In genomic region chr16:588889-589657, GRCh38 we compare ENCODE assay signal across 1 cellular context.
TF ChIP-seq lines count a peak whose summit lies in the region.

No MANE protein-coding gene starts in this region.

TF ChIP-seq in HEK293, 187 proteins besides CTCF, POLR2A, EP300 and RAD21 (continued from another document and continues in another):
- peak; percentile 34; the same call in 1 of the 2 replicates for TF ChIP-seq ZBTB44 (tag by site-specific recombination; IDR thresholded peaks at IDR 0.05)
- TF ChIP-seq SP7 (tag by site-specific recombination; IDR thresholded peaks at IDR 0.05), result no peak
- TF ChIP-seq ZNF302 (tag by site-specific recombination; IDR thresholded peaks at IDR 0.05; ENCODE audit: low read depth), result no peak
- no peak for TF ChIP-seq ZNF366 (tag by site-specific recombination; conservative IDR thresholded peaks at IDR 0.05)
- no peak for TF ChIP-seq ZNF521 (tag by site-specific recombination; IDR thresholded peaks at IDR 0.05)
- no peak for TF ChIP-seq ZNF544 (tag by site-specific recombination; IDR thresholded peaks at IDR 0.05)
- TF ChIP-seq ZNF48 (tag by site-specific recombination; IDR thresholded peaks at IDR 0.05), result no peak
- no peak for TF ChIP-seq ZNF350 (tag by site-specific recombination; IDR thresholded peaks at IDR 0.05)
- TF ChIP-seq ZSCAN23 (tag by site-specific recombination; IDR thresholded peaks at IDR 0.05), result no peak
- no peak for TF ChIP-seq SETDB1 (IDR thresholded peaks at IDR 0.05; ENCODE audit: insufficient read length, low read length)
- no peak for TF ChIP-seq ZNF174 (tag by site-specific recombination; IDR thresholded peaks at IDR 0.05)
- peak; percentile 99 for TF ChIP-seq ZBTB17 (tag by site-specific recombination; IDR thresholded peaks at IDR 0.05)
- no peak for TF ChIP-seq ZNF223 (tag by site-specific recombination; IDR thresholded peaks at IDR 0.05)
- TF ChIP-seq ZNF626 (tag by site-specific recombination; IDR thresholded peaks at IDR 0.05), result no peak
- TF ChIP-seq ZNF112 (tag by site-specific recombination; IDR thresholded peaks at IDR 0.05), result no peak
- no peak for TF ChIP-seq ZNF513 (tag by site-specific recombination; IDR thresholded peaks at IDR 0.05)
- TF ChIP-seq HOXC10 (CRISPR knock-in tag; IDR thresholded peaks at IDR 0.05), result 0 out of 2 replicates have a peak, but pooled peaks have one; percentile 31
- no peak for TF ChIP-seq ZNF658 (tag by site-specific recombination; IDR thresholded peaks at IDR 0.05)
- no peak for TF ChIP-seq ZNF140 (tag by site-specific recombination; IDR thresholded peaks at IDR 0.05)
- TF ChIP-seq TCF7L2 (IDR thresholded peaks at IDR 0.05; ENCODE audit: borderline replicate concordance, low read depth, low read length), result no peak
- no peak for TF ChIP-seq PRDM4 (tag by site-specific recombination; IDR thresholded peaks at IDR 0.05)
- TF ChIP-seq PBX3 (CRISPR knock-in tag; IDR thresholded peaks at IDR 0.05), result 0 out of 2 replicates have a peak, but pooled peaks have one; percentile 68
- no peak for TF ChIP-seq ZNF623 (tag by site-specific recombination; IDR thresholded peaks at IDR 0.05)
- no peak for TF ChIP-seq PRDM6 (tag by site-specific recombination; IDR thresholded peaks at IDR 0.05)
- no peak for TF ChIP-seq ZEB2 (tag by site-specific recombination; IDR thresholded peaks at IDR 0.05)
- TF ChIP-seq ZFP3 (tag by site-specific recombination; IDR thresholded peaks at IDR 0.05; ENCODE audit: low read depth), result no peak
- no peak for TF ChIP-seq ZNF776 (tag by site-specific recombination; IDR thresholded peaks at IDR 0.05; ENCODE audit: borderline replicate concordance)
- no peak for TF ChIP-seq ZNF555 (tag by site-specific recombination; conservative IDR thresholded peaks at IDR 0.05)
- TF ChIP-seq PATZ1 (tag by site-specific recombination; IDR thresholded peaks at IDR 0.05), result no peak
- TF ChIP-seq ZNF184 (tag by site-specific recombination; IDR thresholded peaks at IDR 0.05), result no peak
- no peak for TF ChIP-seq ZNF510 (tag by site-specific recombination; IDR thresholded peaks at IDR 0.05; ENCODE audit: insufficient replicate concordance)
- TF ChIP-seq ZNF423 (tag by site-specific recombination; IDR thresholded peaks at IDR 0.05), result no peak
- no peak for TF ChIP-seq ZBTB21 (tag by site-specific recombination; IDR thresholded peaks at IDR 0.05)
- no peak; the same call in 1 of the 2 replicates for TF ChIP-seq ZNF561 (tag by site-specific recombination; IDR thresholded peaks at IDR 0.05; ENCODE audit: borderline replicate concordance)
- no peak for TF ChIP-seq ZNF843 (tag by site-specific recombination; IDR thresholded peaks at IDR 0.05)
- no peak for TF ChIP-seq ZNF24 (tag by site-specific recombination; IDR thresholded peaks at IDR 0.05)
- TF ChIP-seq HOXD13 (CRISPR knock-in tag; IDR thresholded peaks at IDR 0.05; ENCODE audit: borderline replicate concordance), result no peak
- no peak for TF ChIP-seq OVOL3 (tag by site-specific recombination; IDR thresholded peaks at IDR 0.05)
- no peak for TF ChIP-seq ZNF704 (tag by site-specific recombination; IDR thresholded peaks at IDR 0.05)
- TF ChIP-seq ZNF830 (tag by site-specific recombination; IDR thresholded peaks at IDR 0.05; ENCODE audit: low read depth), result no peak
- no peak for TF ChIP-seq ZBTB49 (tag by site-specific recombination; IDR thresholded peaks at IDR 0.05; ENCODE audit: low read depth)
- no peak for TF ChIP-seq GFI1B (tag by site-specific recombination; IDR thresholded peaks at IDR 0.05)
- no peak for TF ChIP-seq AEBP2 (tag by site-specific recombination; IDR thresholded peaks at IDR 0.05; ENCODE audit: borderline replicate concordance)
- no peak for TF ChIP-seq KLF1 (tag by site-specific recombination; IDR thresholded peaks at IDR 0.05)
- no peak for TF ChIP-seq TSHZ1 (tag by site-specific recombination; IDR thresholded peaks at IDR 0.05; ENCODE audit: borderline replicate concordance)
- no peak for TF ChIP-seq ZNF155 (tag by site-specific recombination; IDR thresholded peaks at IDR 0.05)
- no peak for TF ChIP-seq ZNF792 (tag by site-specific recombination; IDR thresholded peaks at IDR 0.05)
